8 cellular contexts compared by ENCODE assay signal in genomic region chr14:102140027-102140749, GRCh38. TPM values are rescaled to one million over a fixed set of nuclear protein-coding genes. Genes with fewer than 3 reads are reported as not detected.
A peak's percentile ranks its signal among the peaks of the same experiment; 100 is the strongest.
DNase-seq lines count a peak whose midpoint lies in the region; ATAC-seq and TF ChIP-seq lines count a peak whose summit lies in the region.

No MANE protein-coding gene starts in this region.

- ATAC-seq in HG02943 (IDR thresholded peaks at IDR 0.05; ENCODE audit: low read depth, unreplicated experiment), result peak; percentile 10

- H3K4me3 ChIP-seq in right atrium auricular region, result peak overlapping the region; percentile 80 to 91

- H3K36me3 ChIP-seq in right atrium auricular region, result peaks cover under 1% of the 10 kb centered on the region

- DNase-seq in NK-92 treated with Interleukin-12 subunit alpha and Interleukin-12 subunit beta, amount 100 ng/mL, for 24 hours (lab: John Stamatoyannopoulos, UW), result peak; percentile 39
- no peak for DNase-seq in NK-92 (lab: John Stamatoyannopoulos, UW; ENCODE audit: unreplicated experiment)
- peak; percentile 53 for DNase-seq in RKO (ENCODE audit: low spot score)
- DNase-seq in activated naive CD8-positive, alpha-beta T cell treated with anti-CD3 and anti-CD28 coated beads, Interleukin-2, amount 50 U/mL, for 16 hours (ENCODE audit: low read depth, low spot score), result peak; percentile 0
- DNase-seq in right atrium auricular region (ENCODE audit: low spot score), result no peak
- DNase-seq in retina, result peak; percentile 32
- no peak for DNase-seq in cortex of kidney (lab: John Stamatoyannopoulos, UW)

- peaks cover 0 to 23% of the 10 kb centered on the region in 2 donors for H3K4me1 ChIP-seq in right atrium auricular region

- no peak for TF ChIP-seq CTCF in right atrium auricular region (IDR thresholded peaks at IDR 0.05)

- no peaks in the 10 kb centered on the region for H3K9me3 ChIP-seq in right atrium auricular region

- H3K27ac ChIP-seq in right atrium auricular region, result peak overlapping the region; percentile 88 to 95

- no peaks in the 10 kb centered on the region for H3K27me3 ChIP-seq in right atrium auricular region

RNA-seq across cellular contexts. Expression of gene WDR20, which starts 0.5 kb away (rescaled TPM):
- 10 to 100 TPM; 16.0 to 20.1 TPM for total RNA-seq in right atrium auricular region

RNA-seq across cellular contexts. Expression of gene HSP90AA1, which starts 53.3 kb away (rescaled TPM):
- total RNA-seq in right atrium auricular region, result 100 to 1,000 TPM; 411 to 457 TPM

Comparison
In these comparisons a context has a peak if more than half of its experiments do, and no peak if none do; other contexts are left out.
1. DNase-seq: peak in NK-92 treated with Interleukin-12 subunit alpha and Interleukin-12 subunit beta, amount 100 ng/mL, for 24 hours (single experiment), RKO (single experiment), activated naive CD8-positive, alpha-beta T cell treated with anti-CD3 and anti-CD28 coated beads, Interleukin-2, amount 50 U/mL, for 16 hours (single experiment) and retina (single experiment); none in NK-92 (single experiment), right atrium auricular region (single experiment) and cortex of kidney (single experiment).